Comparison of ENCODE assay signal across 8 cellular contexts in genomic region chr9:127567119-127567897, GRCh38. TPM values are rescaled to one million over a fixed set of nuclear protein-coding genes. Genes with fewer than 3 reads are reported as not detected.
DNase-seq lines count a peak whose midpoint lies in the region; ATAC-seq and TF ChIP-seq lines count a peak whose summit lies in the region.

No MANE protein-coding gene starts in this region.

- TF ChIP-seq CTCF in RWPE2 (IDR thresholded peaks at IDR 0.05; ENCODE audit: poor library complexity, severe bottlenecking), result no peak

- H3K4me3 ChIP-seq in RWPE2 (ENCODE audit: severe bottlenecking), result peak overlapping the region; percentile 98

- H3K4me1 ChIP-seq in ES-I3 (ENCODE audit: insufficient read depth, low read length) (peaks cover 26% of the 10 kb centered on the region; the same call in 1 of the 2 replicates), RWPE2 (ENCODE audit: insufficient read depth, poor library complexity, severe bottlenecking) (peaks cover 54% of the 10 kb centered on the region)

- H3K36me3 ChIP-seq in ES-I3 (ENCODE audit: insufficient read depth, low read length) (no peaks in the 10 kb centered on the region), RWPE2 (ENCODE audit: low read depth) (peaks cover 52% of the 10 kb centered on the region)

- H3K4me3 Mint-ChIP-seq in naive B cell, result peak overlapping the region; percentile 36 to 86 (median 72)

- no peaks in the 10 kb centered on the region for H3K9me3 Mint-ChIP-seq in naive B cell

- H3K4me1 Mint-ChIP-seq in naive B cell, result peaks cover 10 to 16% (median 11%) of the 10 kb centered on the region in 3 donors

- H3K27ac ChIP-seq in RWPE2 (ENCODE audit: poor library complexity, severe bottlenecking), result peak overlapping the region; percentile 98

- H3K27ac Mint-ChIP-seq in naive B cell, result no peak overlapping the region

- 0 out of 3 replicates have a peak, but pooled peaks have one; percentile 7 for ATAC-seq in RWPE2 (ENCODE audit: low read depth)
- ATAC-seq in naive B cell (ENCODE audit: low read depth in 2 of 2), result no peak
- ATAC-seq in HG02981 (IDR thresholded peaks at IDR 0.05; ENCODE audit: unreplicated experiment), result no peak
- no peak for ATAC-seq in HG02623 (IDR thresholded peaks at IDR 0.05; ENCODE audit: unreplicated experiment)

- peak overlapping the region; percentile 85 for H3K9ac ChIP-seq in ES-I3 (ENCODE audit: low read depth, low read length)

- no peaks in the 10 kb centered on the region for H3K36me3 Mint-ChIP-seq in naive B cell

- H3K9me3 ChIP-seq in ES-I3 (ENCODE audit: control insufficient read depth, insufficient read depth, low read length) (no peaks in the 10 kb centered on the region), RWPE2 (ENCODE audit: severe bottlenecking) (no peaks in the 10 kb centered on the region)

- H3K27me3 Mint-ChIP-seq in naive B cell, result peaks cover under 1 to 9% (median 9%) of the 10 kb centered on the region in 3 donors

- no peaks in the 10 kb centered on the region for H3K27me3 ChIP-seq in RWPE2 (ENCODE audit: insufficient read depth, poor library complexity, severe bottlenecking)

- no peak for DNase-seq in RWPE2 (ENCODE audit: low spot score)
- peak; percentile 54 for DNase-seq in epidermal melanocyte (ENCODE audit: insufficient read length, low spot score)
- no peak for DNase-seq in naive B cell
- DNase-seq in pons (ENCODE audit: low spot score), result no peak
- DNase-seq in effector CD4-positive, alpha-beta T cell, result no peak

RNA-seq across cellular contexts. Expression of gene STXBP1, which starts 44.8 kb away (rescaled TPM):
- under 1 TPM in 1 of 6 donors, not detected in 5; 0.31 TPM for polyA plus RNA-seq in naive B cell (ENCODE audit: low read depth in 6 of 6)
